ENCODE assay signal across 1 cellular context in genomic region chr11:9757809-9758675, GRCh38.
TF ChIP-seq lines count a peak whose summit lies in the region.

No MANE protein-coding gene starts in this region.

TF ChIP-seq in SK-N-SH, 30 proteins besides CTCF, POLR2A, EP300 and RAD21 (continued from another document):
- TF ChIP-seq, protein P1, sequence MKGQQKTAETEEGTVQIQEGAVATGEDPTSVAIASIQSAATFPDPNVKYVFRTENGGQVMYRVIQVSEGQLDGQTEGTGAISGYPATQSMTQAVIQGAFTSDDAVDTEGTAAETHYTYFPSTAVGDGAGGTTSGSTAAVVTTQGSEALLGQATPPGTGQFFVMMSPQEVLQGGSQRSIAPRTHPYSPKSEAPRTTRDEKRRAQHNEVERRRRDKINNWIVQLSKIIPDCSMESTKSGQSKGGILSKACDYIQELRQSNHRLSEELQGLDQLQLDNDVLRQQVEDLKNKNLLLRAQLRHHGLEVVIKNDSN (IDR thresholded peaks at IDR 0.05; ENCODE audit: borderline replicate concordance, low read depth) = no peak
- TF ChIP-seq TCF12 (IDR thresholded peaks at IDR 0.05) (no peak), TAF1 (IDR thresholded peaks at IDR 0.05; ENCODE audit: borderline replicate concordance, low read depth, low read length) (no peak), NRF1 (IDR thresholded peaks at IDR 0.05; ENCODE audit: low read depth, low read length) (peak; percentile 78), MEF2A (IDR thresholded peaks at IDR 0.05; ENCODE audit: borderline replicate concordance, low read depth) (no peak)
TF ChIP-seq in SK-N-SH: peak in this region for 5.
